Comparison of ENCODE assay signal across 8 cellular contexts in genomic region chr2:37414470-37414949, GRCh38.
DNase-seq lines count a peak whose midpoint lies in the region; ATAC-seq and TF ChIP-seq lines count a peak whose summit lies in the region.

No MANE protein-coding gene starts in this region.

- H2AFZ ChIP-seq in IMR-90 (replicated peaks; ENCODE audit: low read length, poor library complexity) (no peak overlapping the region), OCI-LY3 (ENCODE audit: low read depth, low read length) (no peak overlapping the region; the same call in 1 of the 2 replicates)

- H3K27me3 ChIP-seq in IMR-90 (ENCODE audit: control insufficient read depth, insufficient read depth, low read length) (no peaks in the 10 kb centered on the region), OCI-LY3 (ENCODE audit: low read depth, low read length) (no peaks in the 10 kb centered on the region), liver (ENCODE audit: control insufficient read depth in 4 of 4, insufficient read depth in 4 of 4, low read length in 3 of 4) (no peaks in the 10 kb centered on the region), transverse colon (no peaks in the 10 kb centered on the region)

- H3K4me1 Mint-ChIP-seq in activated T-cell treated with anti-CD3 and anti-CD28 coated beads, Interleukin-2, amount 50 U/mL, for 72 hours (ENCODE audit: low read depth): no peaks in the 10 kb centered on the region
- peaks cover 34% of the 10 kb centered on the region for H3K4me1 Mint-ChIP-seq in chondrocyte (ENCODE audit: low read depth)

- H2BK120ac ChIP-seq in IMR-90 (ENCODE audit: low read depth, low read length): peak overlapping the region; percentile 65

- peak; percentile 49 to 69 for ATAC-seq in activated T-cell treated with anti-CD3 and anti-CD28 coated beads, Interleukin-2, amount 50 U/mL, for 72 hours (replicated peaks in 1 of 2)
- peak; percentile 84 for ATAC-seq in IMR-90 (ENCODE audit: low read depth)

- no peak overlapping the region for H3K27ac ChIP-seq in IMR-90 (ENCODE audit: insufficient read depth, low read length)
- no peak overlapping the region for H3K27ac ChIP-seq in OCI-LY3 (ENCODE audit: low read length)
- no peak overlapping the region for H3K27ac ChIP-seq in liver (ENCODE audit: low read depth in 1 of 2, low read length in 2 of 2)
- H3K27ac ChIP-seq in transverse colon: peak overlapping the region in 3 of 4 donors; percentile 34 to 46 (median 43)

- peaks cover 0 to 19% of the 10 kb centered on the region in 2 experiments; a peak in 1 of 4 replicates for H3K79me1 ChIP-seq in IMR-90 (ENCODE audit: low read depth in 1 of 2, low read length in 2 of 2)

- no peak overlapping the region for H3K4me3 ChIP-seq in IMR-90 (ENCODE audit: insufficient read depth, low read depth, low read length)
- peak overlapping the region; percentile 41; the same call in 1 of the 2 replicates for H3K4me3 ChIP-seq in OCI-LY3 (ENCODE audit: low read length)
- H3K4me3 ChIP-seq in liver (ENCODE audit: low read depth in 1 of 3, low read length in 3 of 3): no peak overlapping the region
- no peak overlapping the region for H3K4me3 ChIP-seq in transverse colon

- H4K20me1 ChIP-seq in IMR-90 (ENCODE audit: insufficient read depth, low read length) (no peaks in the 10 kb centered on the region), OCI-LY3 (ENCODE audit: insufficient read depth, low read length) (no peaks in the 10 kb centered on the region)

- CTCF ChIA-PET in IMR-90 (lab: Yijun Ruan, JAX): interaction anchor here (0.6 to 3.8 kb wide), 22 partner anchors 9 to 532 kb away, joined by 3 to 33 read pairs (median 4); no protein-coding TSS in a partner anchor

- no peak for DNase-seq in activated T-cell treated with anti-CD3 and anti-CD28 coated beads, Interleukin-2, amount 50 U/mL, for 72 hours
- no peak for DNase-seq in activated T-cell treated with anti-CD3 and anti-CD28 coated beads, Interleukin-2, amount 50 U/mL, for 1 hour
- DNase-seq in IMR-90 (peak; percentile 81), chondrocyte (ENCODE audit: low spot score) (no peak), transverse colon (no peak)
- DNase-seq in activated CD4-positive, alpha-beta T cell treated with anti-CD3 and anti-CD28 coated beads, Interleukin-2, amount 50 U/mL, for 1 hour: no peak

- peak overlapping the region; percentile 62 for H2AK5ac ChIP-seq in IMR-90 (ENCODE audit: low read depth, low read length)

- H3K23ac ChIP-seq in IMR-90 (ENCODE audit: low read depth, low read length): peak overlapping the region; percentile 5; the same call in 1 of the 2 replicates

- H3K4me1 ChIP-seq in IMR-90 (ENCODE audit: control insufficient read depth, insufficient read depth, low read length) (peaks cover 11% of the 10 kb centered on the region), OCI-LY3 (ENCODE audit: low read length) (peaks cover 6% of the 10 kb centered on the region; the same call in 1 of the 2 replicates), liver (ENCODE audit: control insufficient read depth in 4 of 4, insufficient read depth in 4 of 4, low read length in 3 of 4) (no peaks in the 10 kb centered on the region), transverse colon (peaks cover 0 to 10% (median 2%) of the 10 kb centered on the region in 4 donors)

- peak; percentile 96 for TF ChIP-seq CTCF in IMR-90 (conservative IDR thresholded peaks at IDR 0.05; ENCODE audit: low read depth, low read length)
- TF ChIP-seq CTCF in OCI-LY3 (IDR thresholded peaks at IDR 0.05; ENCODE audit: low read depth, low read length): peak; percentile 91
- TF ChIP-seq CTCF in chondrocyte (IDR thresholded peaks at IDR 0.05): peak; percentile 95
- TF ChIP-seq CTCF in liver (IDR thresholded peaks at IDR 0.05; ENCODE audit: low read depth, low read length, missing input control): peak; percentile 91
- peak; percentile 76 to 98 (median 83) for TF ChIP-seq CTCF in transverse colon (IDR thresholded peaks at IDR 0.05)

- H2BK15ac ChIP-seq in IMR-90 (ENCODE audit: low read depth, low read length): peak overlapping the region; percentile 73

- no peak overlapping the region for H3K27ac Mint-ChIP-seq in activated T-cell treated with anti-CD3 and anti-CD28 coated beads, Interleukin-2, amount 50 U/mL, for 72 hours
- no peak overlapping the region for H3K27ac Mint-ChIP-seq in chondrocyte (ENCODE audit: unreplicated experiment)

- no peak overlapping the region for H2AK9ac ChIP-seq in IMR-90 (replicated peaks; ENCODE audit: low read depth, low read length, poor library complexity)

- peaks cover 5% of the 10 kb centered on the region for H3K9me1 ChIP-seq in IMR-90 (ENCODE audit: insufficient read depth, low read length)

- TF ChIP-seq EP300 in transverse colon (IDR thresholded peaks at IDR 0.05; ENCODE audit: low read depth): no peak

- no peaks in the 10 kb centered on the region for H3K36me3 Mint-ChIP-seq in activated T-cell treated with anti-CD3 and anti-CD28 coated beads, Interleukin-2, amount 50 U/mL, for 72 hours (ENCODE audit: insufficient read depth in 2 of 2)
- H3K36me3 Mint-ChIP-seq in chondrocyte (ENCODE audit: low read depth): no peaks in the 10 kb centered on the region

- H3K4me3 Mint-ChIP-seq in activated T-cell treated with anti-CD3 and anti-CD28 coated beads, Interleukin-2, amount 50 U/mL, for 72 hours: no peak overlapping the region
- no peak overlapping the region for H3K4me3 Mint-ChIP-seq in chondrocyte (ENCODE audit: unreplicated experiment)

- no TSS peak for BruUV-seq in IMR-90 (replicated peaks; lab: Mats Ljungman, UMichigan)

- TF ChIP-seq RAD21 in IMR-90 (IDR thresholded peaks at IDR 0.05; ENCODE audit: low read length) (peak; percentile 97), liver (IDR thresholded peaks at IDR 0.05) (peak; percentile 96 to 97)

- POLR2A ChIA-PET in IMR-90 (lab: Charles Lee; ENCODE audit: unreplicated experiment): interaction anchor here (0.6 kb wide), 3 partner anchors 230 to 386 kb away, joined by 3 to 8 read pairs (median 3); no protein-coding TSS in a partner anchor

- dilution Hi-C loops in IMR-90 (cut with HindIII; ENCODE audit: low sequenced_read_pairs, unreplicated experiment): no loop called here

- H3K27me3 Mint-ChIP-seq in activated T-cell treated with anti-CD3 and anti-CD28 coated beads, Interleukin-2, amount 50 U/mL, for 72 hours (ENCODE audit: low read depth): no peaks in the 10 kb centered on the region
- no peaks in the 10 kb centered on the region for H3K27me3 Mint-ChIP-seq in chondrocyte (ENCODE audit: low read depth)

- in situ Hi-C loops in IMR-90 (cut with MboI; ENCODE audit: low sequenced_read_pairs): loop anchor here (5.0 kb wide), 2 partner anchors 238 to 418 kb away; no protein-coding TSS in a partner anchor
- in situ Hi-C loops in transverse colon (cut with MboI; ENCODE audit: low pct_ligation_motif_present in 1 of 4, low pct_unique_long_range_greater_than_20kb in 1 of 4, low sequenced_read_pairs in 3 of 4): loop anchor here in 2 of 4 donors (5.0 to 25.0 kb wide), 5 partner anchors 130 to 418 kb away; partner anchors contain the start of gene CDC42EP3 (in 2 of the 2)

- H3K9me3 Mint-ChIP-seq in activated T-cell treated with anti-CD3 and anti-CD28 coated beads, Interleukin-2, amount 50 U/mL, for 72 hours: no peaks in the 10 kb centered on the region
- H3K9me3 Mint-ChIP-seq in chondrocyte (ENCODE audit: low read depth): no peaks in the 10 kb centered on the region

- H3K18ac ChIP-seq in IMR-90 (ENCODE audit: low read depth, low read length): peak overlapping the region; percentile 59

- H3K9me3 ChIP-seq in IMR-90 (ENCODE audit: control insufficient read depth, insufficient read depth, low read length) (no peaks in the 10 kb centered on the region), OCI-LY3 (ENCODE audit: insufficient read depth, low read length) (no peaks in the 10 kb centered on the region), liver (ENCODE audit: control insufficient read depth in 4 of 4, low read length in 3 of 4) (no peaks in the 10 kb centered on the region), transverse colon (no peaks in the 10 kb centered on the region)

- TF ChIP-seq POLR2A in IMR-90 (IDR thresholded peaks at IDR 0.05; ENCODE audit: low read depth, low read length): no peak
- no peak for TF ChIP-seq POLR2A in transverse colon (IDR thresholded peaks at IDR 0.05)

- H3K36me3 ChIP-seq in IMR-90 (ENCODE audit: control insufficient read depth, insufficient read depth, low read length): no peaks in the 10 kb centered on the region
- H3K36me3 ChIP-seq in OCI-LY3 (replicated peaks; ENCODE audit: low read depth, low read length): no peaks in the 10 kb centered on the region
- H3K36me3 ChIP-seq in liver (ENCODE audit: control insufficient read depth in 4 of 4, insufficient read depth in 3 of 4, low read depth in 1 of 4, low read length in 3 of 4): no peaks in the 10 kb centered on the region
- no peaks in the 10 kb centered on the region for H3K36me3 ChIP-seq in transverse colon

- H4K8ac ChIP-seq in IMR-90 (ENCODE audit: low read depth in 2 of 2, low read length in 2 of 2): peak overlapping the region; percentile 2 to 75; a peak in 3 of 4 replicates

- H3K56ac ChIP-seq in IMR-90 (ENCODE audit: extremely low read depth, insufficient read depth, low read length): no peak overlapping the region

- H3K79me2 ChIP-seq in OCI-LY3 (ENCODE audit: low read length): no peaks in the 10 kb centered on the region

- peak overlapping the region; percentile 8; the same call in 1 of the 2 replicates for H3K14ac ChIP-seq in IMR-90 (replicated peaks; ENCODE audit: low read depth, low read length)

- H4K91ac ChIP-seq in IMR-90 (ENCODE audit: insufficient read depth, low read depth, low read length): peak overlapping the region; percentile 61

- H2BK5ac ChIP-seq in IMR-90 (ENCODE audit: low read depth, low read length, poor library complexity, severe bottlenecking): peak overlapping the region; percentile 43

- H2BK20ac ChIP-seq in IMR-90 (ENCODE audit: low read depth, low read length): peak overlapping the region; percentile 81

- H3K9ac ChIP-seq in IMR-90 (ENCODE audit: low read depth, low read length): peak overlapping the region; percentile 9; the same call in 1 of the 2 replicates
- no peak overlapping the region for H3K9ac ChIP-seq in OCI-LY3 (ENCODE audit: low read length)
- no peak overlapping the region for H3K9ac ChIP-seq in liver (ENCODE audit: low read depth in 1 of 2, low read length in 2 of 2)

- H3K4me2 ChIP-seq in IMR-90 (ENCODE audit: low read depth, low read length) (peak overlapping the region; percentile 15; the same call in 1 of the 2 replicates), OCI-LY3 (ENCODE audit: low read length) (peak overlapping the region; percentile 56)

- peak overlapping the region; percentile 49; the same call in 1 of the 2 replicates for H3K4ac ChIP-seq in IMR-90 (ENCODE audit: low read depth, low read length)

- no CpG with 5 or more reads among the region's 8 CpGs for WGBS in IMR-90 (ENCODE audit: extremely low coverage in 2 of 2, insufficient read length in 1 of 2), 2 experiments
- 29% methylated on average over 8 of the region's 8 CpGs for WGBS in liver
- WGBS in transverse colon (ENCODE audit: low coverage in 1 of 2), 2 donors: 24 to 30% methylated on average over 8 of the region's 8 CpGs

- H4K5ac ChIP-seq in IMR-90 (ENCODE audit: low read depth, low read length): peak overlapping the region; percentile 77

- intact Hi-C loops in IMR-90 (cut with micrococcal nuclease) (loop anchor here (1.0 kb wide), 6 partner anchors 223 to 477 kb away; no protein-coding TSS in a partner anchor), transverse colon (cut with DNase I; ENCODE audit: low total_unique reads) (loop anchor here (5.0 kb wide), 2 partner anchors 418 to 463 kb away; no protein-coding TSS in a partner anchor)

TF ChIP-seq in liver, 16 proteins besides CTCF, POLR2A, EP300 and RAD21 (continues in another document):
- TF ChIP-seq FOXA2 (IDR thresholded peaks at IDR 0.05): no peak

Comparison
In these comparisons a context has a peak if more than half of its experiments do, and no peak if none do; other contexts are left out.
1. H3K27ac ChIP-seq: peak in transverse colon (3 of 4); none in IMR-90 (single experiment), OCI-LY3 (single experiment) and liver (0 of 2).
2. Peak in every context shown above with its lines, with median percentiles within 50 percentile points of each other: CTCF ChIP-seq.